ENCODE assay signal across 1 cellular context in genomic region chr7:100693312-100694195, GRCh38.
TF ChIP-seq lines count a peak whose summit lies in the region.

No MANE protein-coding gene starts in this region.

TF ChIP-seq in A549, 52 proteins besides CTCF, POLR2A, EP300 and RAD21 (continued from another document):
- TF ChIP-seq POLR2AphosphoS2 (conservative IDR thresholded peaks at IDR 0.05; ENCODE audit: low read length) = no peak
- TF ChIP-seq ZFP36 (IDR thresholded peaks at IDR 0.05; ENCODE audit: borderline replicate concordance, partially characterized antibody) = no peak
- no peak for TF ChIP-seq FOXS1 (CRISPR knock-in tag; IDR thresholded peaks at IDR 0.05)
- no peak for TF ChIP-seq HES2 (IDR thresholded peaks at IDR 0.05)
- no peak for TF ChIP-seq FOSB (CRISPR knock-in tag; IDR thresholded peaks at IDR 0.05)
TF ChIP-seq in A549: peak in this region for 0.
